Comparison of ENCODE assay signal across 1 cellular context in genomic region chr9:21811914-21812313, GRCh38.
TF ChIP-seq lines count a peak whose summit lies in the region.

No MANE protein-coding gene starts in this region.

TF ChIP-seq in A549, 52 proteins besides CTCF, POLR2A, EP300 and RAD21 (continued from another document):
- TF ChIP-seq PBX3 (IDR thresholded peaks at IDR 0.05) (no peak), HOXB13 (CRISPR knock-in tag; IDR thresholded peaks at IDR 0.05; ENCODE audit: low read depth) (no peak)
TF ChIP-seq in A549: peak in this region for 0.
